In the genomic region with DNA sequence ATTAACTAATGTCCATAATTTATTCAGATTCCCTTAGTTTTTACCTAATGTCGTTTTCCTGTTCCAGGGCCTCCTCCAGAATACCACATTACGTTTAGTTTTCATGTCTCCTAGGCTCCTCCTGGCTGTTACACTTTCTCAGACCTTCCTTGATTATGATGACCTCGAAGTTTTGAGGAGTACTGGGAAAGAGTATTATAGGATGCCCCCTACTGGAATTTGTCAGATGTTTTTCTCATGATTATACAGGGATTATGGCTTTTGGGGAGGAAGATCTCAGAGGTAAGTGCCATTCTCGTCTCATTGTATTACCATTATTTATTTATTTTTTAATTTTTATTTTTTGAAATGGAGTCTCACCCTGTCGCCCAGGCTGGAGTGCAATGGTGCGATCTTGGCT, we compare ENCODE assay signal across 8 cellular contexts. TPM values are rescaled to one million over a fixed set of nuclear protein-coding genes. Genes with fewer than 3 reads are reported as not detected.
A peak's percentile ranks its signal among the peaks of the same experiment; 100 is the strongest.
DNase-seq lines count a peak whose midpoint lies in the region; ATAC-seq and TF ChIP-seq lines count a peak whose summit lies in the region.

No MANE protein-coding gene starts in this region.

- BruUV-seq in Calu3 (replicated peaks; lab: Mats Ljungman, UMichigan), result no TSS peak

- ATAC-seq in thoracic aorta (ENCODE audit: insufficient number of reproducible peaks, low FRiP score, low read depth) (no peak), HG03159 (IDR thresholded peaks at IDR 0.05; ENCODE audit: unreplicated experiment) (no peak), HG02798 (IDR thresholded peaks at IDR 0.05; ENCODE audit: poor library complexity, unreplicated experiment) (no peak)

- H3K27ac ChIP-seq in thoracic aorta, result no peak overlapping the region

- DNase-seq in AG10803 (ENCODE audit: low read depth), result peak; percentile 45
- DNase-seq in HFF-Myc (ENCODE audit: extremely low read depth, low read depth), result no peak
- peak; percentile 22 for DNase-seq in SK-N-DZ (ENCODE audit: low spot score)
- peak; percentile 26 for DNase-seq in glomerular visceral epithelial cell (ENCODE audit: extremely low spot score)
- no peak for DNase-seq in thoracic aorta (ENCODE audit: low spot score)
- DNase-seq in Calu3, result no peak

- H3K4me3 ChIP-seq in AG10803 (ENCODE audit: low read length) (no peak overlapping the region), HFF-Myc (replicated peaks; ENCODE audit: low read depth, low read length) (no peak overlapping the region), thoracic aorta (no peak overlapping the region)

- H3K9me3 Mint-ChIP-seq in Calu3 (ENCODE audit: low read depth, unreplicated experiment), result no peaks in the 10 kb centered on the region

- no peak overlapping the region for H3K27ac Mint-ChIP-seq in Calu3 (ENCODE audit: unreplicated experiment)

- H3K9me3 ChIP-seq in thoracic aorta, result no peaks in the 10 kb centered on the region

- peak; percentile 54 for TF ChIP-seq CTCF in AG10803 (conservative IDR thresholded peaks at IDR 0.05; ENCODE audit: low read length)
- peak; percentile 20 for TF ChIP-seq CTCF in HFF-Myc (IDR thresholded peaks at IDR 0.05; ENCODE audit: low read depth, low read length, missing control alignments)
- TF ChIP-seq CTCF in thoracic aorta (IDR thresholded peaks at IDR 0.05), result peak; percentile 36
- TF ChIP-seq CTCF in Calu3 (IDR thresholded peaks at IDR 0.05; ENCODE audit: unreplicated experiment), result no peak

- H3K4me1 Mint-ChIP-seq in Calu3 (ENCODE audit: low read depth, unreplicated experiment), result peaks cover 5% of the 10 kb centered on the region

- H3K27me3 ChIP-seq in thoracic aorta (replicated peaks; ENCODE audit: insufficient read depth), result no peaks in the 10 kb centered on the region

- no peaks in the 10 kb centered on the region for H3K27me3 Mint-ChIP-seq in Calu3 (ENCODE audit: unreplicated experiment)

- H3K36me3 Mint-ChIP-seq in Calu3 (ENCODE audit: insufficient read depth, unreplicated experiment), result no peaks in the 10 kb centered on the region

- H3K4me1 ChIP-seq in thoracic aorta (ENCODE audit: control insufficient read depth in 1 of 2, low read depth in 2 of 2), result no peaks in the 10 kb centered on the region

- CTCF ChIA-PET in Calu3 (lab: Charles Lee), result no interaction called here

- H3K4me3 Mint-ChIP-seq in Calu3 (ENCODE audit: low read depth, unreplicated experiment), result no peak overlapping the region

- H3K36me3 ChIP-seq in thoracic aorta, result no peaks in the 10 kb centered on the region

- intact Hi-C loops in Calu3 (cut with micrococcal nuclease; ENCODE audit: unreplicated experiment), result no loop called here

RNA-seq across cellular contexts. Expression of a gene that starts 17.7 kb away (rescaled TPM):
- 0.17 and 1.4 TPM in 2 replicates for polyA plus RNA-seq in SK-N-DZ (2014; cell fraction: cytosol; rRNA removed)
- 1.1 and 1.6 TPM in 2 replicates for polyA plus RNA-seq in SK-N-DZ (2014; cell fraction: nucleus; rRNA removed)
- total RNA-seq in thoracic aorta, result 100 to 1,000 TPM; 456 to 715 TPM
- total RNA-seq in Calu3 (2022), result 7.1 and 9.7 TPM in 2 replicates

RNA-seq across cellular contexts. Expression of a gene that starts 24.6 kb away (rescaled TPM):
- polyA plus RNA-seq in SK-N-DZ (2014; cell fraction: cytosol; rRNA removed), result 19.8 and 20.8 TPM in 2 replicates
- polyA plus RNA-seq in SK-N-DZ (2014; cell fraction: nucleus; rRNA removed), result 21.6 and 23.2 TPM in 2 replicates
- total RNA-seq in thoracic aorta, result 10 to 100 TPM; 40.5 to 51.9 TPM
- 30.2 and 31.7 TPM in 2 replicates for total RNA-seq in Calu3 (2022)

RNA-seq across cellular contexts. Expression of a gene that starts 49.4 kb away (rescaled TPM):
- 1.5 and 3.6 TPM in 2 replicates for polyA plus RNA-seq in SK-N-DZ (2014; cell fraction: cytosol; rRNA removed)
- polyA plus RNA-seq in SK-N-DZ (2014; cell fraction: nucleus; rRNA removed), result 3.6 and 4.6 TPM in 2 replicates
- total RNA-seq in thoracic aorta (100 to 1,000 TPM; 811 to 997 TPM), Calu3 (2022) (7.6 and 7.9 TPM in 2 replicates)

Comparison
In these comparisons a context has a peak if more than half of its experiments do, and no peak if none do; other contexts are left out.
1. DNase-seq: peak in AG10803 (single experiment), SK-N-DZ (single experiment) and glomerular visceral epithelial cell (single experiment); none in HFF-Myc (single experiment), thoracic aorta (single experiment) and Calu3 (single experiment).
2. RNA of a gene that starts 17.7 kb away (total RNA-seq): 456 to 715 TPM in thoracic aorta; 7.1 to 9.7 TPM in Calu3; every median in the first group is over 10 times any median in the second.
3. RNA of a gene that starts 49.4 kb away (total RNA-seq): 811 to 997 TPM in thoracic aorta; 7.6 to 7.9 TPM in Calu3; every median in the first group is over 10 times any median in the second.